ENCODE assay signal across 15 cellular contexts in genomic region chr1:208163542-208163941, GRCh38.
"Had no signal": no experiment of that assay in that cellular context is flagged by ENCODE, and none has a peak within 500 bp of the region (broad histone marks: within the 10 kb centered on the region; RNA-seq: fewer than 3 reads in every experiment).

No MANE protein-coding gene starts in this region.

- H3K36me3 ChIP-seq: left lung, neutrophil had no signal

- H3K9ac ChIP-seq: parathyroid adenoma had no signal

- H3K4me3 ChIP-seq: coronary artery, left lung had no signal

- H3K4me1 ChIP-seq: parathyroid adenoma had no signal

- H3K9me3 ChIP-seq: left lung, neutrophil had no signal

- H3K27ac ChIP-seq: left lung, neutrophil, parathyroid adenoma had no signal

- ATAC-seq: naive thymus-derived CD8-positive, alpha-beta T cell; stimulated activated naive B cell treated with anti-CD40 and anti-IgM and Interleukin-4, amounts not matched to agents 10 μg/mL and 1 μg/mL and 100 μg/mL, for 72 hours had no signal

- H3K27me3 ChIP-seq: left lung had no signal

- DNase-seq: activated CD4-positive, CD25-positive, alpha-beta regulatory T cell treated with anti-CD3 and anti-CD28 coated beads, Interleukin-2, amount 50 U/mL, for 72 hours; activated CD8-positive, alpha-beta memory T cell treated with anti-CD3 and anti-CD28 coated beads for 24 hours; activated CD8-positive, alpha-beta memory T cell treated with anti-CD3 and anti-CD28 coated beads, Interleukin-2, amount 50 U/mL, for 48 hours; activated effector memory CD4-positive, alpha-beta T cell treated with Interleukin-2 at 50 U/mL for 16 hours; activated naive CD4-positive, alpha-beta T cell treated with anti-CD3 and anti-CD28 coated beads, Interleukin-2, amount 10 ng/mL, durations not matched to agents 7 days and 5 days; activated T-cell treated with anti-CD3 and anti-CD28 coated beads, Interleukin-2, amount 50 U/mL, for 48 hours; aorta; hippocampal formation; islet precursor cell; naive thymus-derived CD8-positive, alpha-beta T cell; stimulated activated naive B cell treated with anti-CD40 and anti-IgM and Interleukin-4, amounts not matched to agents 10 μg/mL and 1 μg/mL and 100 μg/mL, for 72 hours had no signal
